1 cellular context compared by ENCODE assay signal in the genomic region with DNA sequence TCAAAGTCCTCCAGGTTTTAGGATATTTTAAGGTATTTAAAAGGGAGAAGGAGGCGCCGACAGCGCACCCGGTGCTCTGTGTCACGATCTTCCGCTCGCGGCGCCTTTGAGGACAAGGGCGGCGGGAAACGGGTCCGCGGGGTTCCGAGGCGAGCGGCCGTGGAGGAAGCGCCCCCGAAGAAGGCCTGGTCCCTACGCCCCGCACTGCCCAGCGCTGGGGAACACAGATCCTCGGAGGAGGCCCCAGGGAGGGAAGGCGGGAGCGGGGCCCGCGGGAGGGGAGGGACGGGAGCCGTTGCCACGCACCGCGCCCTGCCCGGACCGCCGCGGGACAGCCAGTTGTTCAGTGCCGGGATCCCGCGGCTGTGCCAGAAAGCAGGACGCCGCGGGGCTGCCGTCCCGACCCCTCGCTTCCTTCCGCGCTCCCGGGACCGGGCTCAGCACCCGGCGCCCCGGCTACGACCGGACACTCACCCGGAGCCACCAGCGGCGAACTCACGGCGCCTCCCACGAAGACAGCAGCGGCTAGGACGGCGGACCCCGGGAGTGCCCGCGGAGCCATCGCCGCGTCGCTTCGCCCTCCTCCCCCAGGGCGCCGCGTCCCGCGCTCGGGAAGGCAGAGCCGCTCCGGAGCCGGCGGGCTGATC.
A peak's percentile ranks its signal among the peaks of the same experiment; 100 is the strongest.
TF ChIP-seq lines count a peak whose summit lies in the region.

No MANE protein-coding gene starts in this region.

TF ChIP-seq in HCT116, 20 proteins besides CTCF, POLR2A, EP300 and RAD21:
- TF ChIP-seq ZFX (IDR thresholded peaks at IDR 0.05) (peak; percentile 57), POLR2AphosphoS5 (IDR thresholded peaks at IDR 0.05; ENCODE audit: low read depth, low read length) (peak; percentile 85), SRF (IDR thresholded peaks at IDR 0.05; ENCODE audit: low read depth) (no peak), TCF7L2 (IDR thresholded peaks at IDR 0.05; ENCODE audit: borderline replicate concordance, extremely low read depth, insufficient read depth, insufficient read length) (peak; percentile 88)
TF ChIP-seq in HCT116: peak in this region for 3.
